Comparison of ENCODE assay signal across 2 cellular contexts in the genomic region with DNA sequence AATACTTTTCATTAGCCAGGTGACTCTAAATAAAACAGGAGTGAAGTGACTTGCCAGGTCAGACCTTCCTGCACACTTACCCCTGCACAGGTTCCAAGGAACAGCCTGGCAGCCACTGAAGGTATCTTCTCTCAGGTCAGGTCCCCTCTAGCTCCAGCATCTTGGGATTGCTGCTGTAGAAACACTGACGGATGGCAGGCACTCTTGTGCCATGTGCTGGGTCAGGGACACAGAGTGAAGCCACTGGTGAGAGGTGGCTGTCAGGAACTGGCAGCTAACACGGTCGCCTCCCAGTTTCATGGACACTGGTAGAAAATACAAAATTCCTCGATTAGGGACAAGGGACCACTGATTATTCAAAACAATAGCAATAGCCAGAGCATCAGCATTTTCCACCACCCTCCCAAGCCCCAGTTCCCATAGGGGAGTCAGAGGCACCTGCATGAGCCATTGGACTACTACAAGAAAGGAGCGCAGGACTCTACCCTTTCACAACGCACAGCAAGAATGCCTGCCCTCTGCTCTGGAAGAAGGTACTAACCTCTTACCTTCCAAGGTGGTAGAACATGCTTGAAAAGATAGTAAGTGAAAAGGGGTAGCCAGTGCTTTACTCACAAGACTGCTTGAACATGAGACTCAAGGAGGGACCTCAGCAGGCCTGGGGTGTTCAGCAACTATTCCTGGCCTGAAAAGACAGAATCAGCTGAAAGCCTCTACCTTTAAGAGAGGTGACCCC.
TF ChIP-seq lines count a peak whose summit lies in the region.

No MANE protein-coding gene starts in this region.

TF ChIP-seq in A549, 52 proteins besides CTCF, POLR2A, EP300 and RAD21 (continued from another document):
- TF ChIP-seq, protein P1, sequence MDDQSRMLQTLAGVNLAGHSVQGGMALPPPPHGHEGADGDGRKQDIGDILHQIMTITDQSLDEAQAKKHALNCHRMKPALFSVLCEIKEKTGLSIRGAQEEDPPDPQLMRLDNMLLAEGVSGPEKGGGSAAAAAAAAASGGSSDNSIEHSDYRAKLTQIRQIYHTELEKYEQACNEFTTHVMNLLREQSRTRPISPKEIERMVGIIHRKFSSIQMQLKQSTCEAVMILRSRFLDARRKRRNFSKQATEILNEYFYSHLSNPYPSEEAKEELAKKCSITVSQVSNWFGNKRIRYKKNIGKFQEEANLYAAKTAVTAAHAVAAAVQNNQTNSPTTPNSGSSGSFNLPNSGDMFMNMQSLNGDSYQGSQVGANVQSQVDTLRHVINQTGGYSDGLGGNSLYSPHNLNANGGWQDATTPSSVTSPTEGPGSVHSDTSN (IDR thresholded peaks at IDR 0.05), result no peak
- TF ChIP-seq, protein P2, sequence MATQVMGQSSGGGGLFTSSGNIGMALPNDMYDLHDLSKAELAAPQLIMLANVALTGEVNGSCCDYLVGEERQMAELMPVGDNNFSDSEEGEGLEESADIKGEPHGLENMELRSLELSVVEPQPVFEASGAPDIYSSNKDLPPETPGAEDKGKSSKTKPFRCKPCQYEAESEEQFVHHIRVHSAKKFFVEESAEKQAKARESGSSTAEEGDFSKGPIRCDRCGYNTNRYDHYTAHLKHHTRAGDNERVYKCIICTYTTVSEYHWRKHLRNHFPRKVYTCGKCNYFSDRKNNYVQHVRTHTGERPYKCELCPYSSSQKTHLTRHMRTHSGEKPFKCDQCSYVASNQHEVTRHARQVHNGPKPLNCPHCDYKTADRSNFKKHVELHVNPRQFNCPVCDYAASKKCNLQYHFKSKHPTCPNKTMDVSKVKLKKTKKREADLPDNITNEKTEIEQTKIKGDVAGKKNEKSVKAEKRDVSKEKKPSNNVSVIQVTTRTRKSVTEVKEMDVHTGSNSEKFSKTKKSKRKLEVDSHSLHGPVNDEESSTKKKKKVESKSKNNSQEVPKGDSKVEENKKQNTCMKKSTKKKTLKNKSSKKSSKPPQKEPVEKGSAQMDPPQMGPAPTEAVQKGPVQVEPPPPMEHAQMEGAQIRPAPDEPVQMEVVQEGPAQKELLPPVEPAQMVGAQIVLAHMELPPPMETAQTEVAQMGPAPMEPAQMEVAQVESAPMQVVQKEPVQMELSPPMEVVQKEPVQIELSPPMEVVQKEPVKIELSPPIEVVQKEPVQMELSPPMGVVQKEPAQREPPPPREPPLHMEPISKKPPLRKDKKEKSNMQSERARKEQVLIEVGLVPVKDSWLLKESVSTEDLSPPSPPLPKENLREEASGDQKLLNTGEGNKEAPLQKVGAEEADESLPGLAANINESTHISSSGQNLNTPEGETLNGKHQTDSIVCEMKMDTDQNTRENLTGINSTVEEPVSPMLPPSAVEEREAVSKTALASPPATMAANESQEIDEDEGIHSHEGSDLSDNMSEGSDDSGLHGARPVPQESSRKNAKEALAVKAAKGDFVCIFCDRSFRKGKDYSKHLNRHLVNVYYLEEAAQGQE (IDR thresholded peaks at IDR 0.05), result no peak
- TF ChIP-seq, protein P3, sequence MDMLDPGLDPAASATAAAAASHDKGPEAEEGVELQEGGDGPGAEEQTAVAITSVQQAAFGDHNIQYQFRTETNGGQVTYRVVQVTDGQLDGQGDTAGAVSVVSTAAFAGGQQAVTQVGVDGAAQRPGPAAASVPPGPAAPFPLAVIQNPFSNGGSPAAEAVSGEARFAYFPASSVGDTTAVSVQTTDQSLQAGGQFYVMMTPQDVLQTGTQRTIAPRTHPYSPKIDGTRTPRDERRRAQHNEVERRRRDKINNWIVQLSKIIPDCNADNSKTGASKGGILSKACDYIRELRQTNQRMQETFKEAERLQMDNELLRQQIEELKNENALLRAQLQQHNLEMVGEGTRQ (IDR thresholded peaks at IDR 0.05), result no peak
- no peak for TF ChIP-seq RCOR1 (IDR thresholded peaks at IDR 0.05; ENCODE audit: low read depth, low read length)
- TF ChIP-seq, protein P4, sequence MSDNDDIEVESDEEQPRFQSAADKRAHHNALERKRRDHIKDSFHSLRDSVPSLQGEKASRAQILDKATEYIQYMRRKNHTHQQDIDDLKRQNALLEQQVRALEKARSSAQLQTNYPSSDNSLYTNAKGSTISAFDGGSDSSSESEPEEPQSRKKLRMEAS (IDR thresholded peaks at IDR 0.05), result no peak
- no peak for TF ChIP-seq FOSL2 (IDR thresholded peaks at IDR 0.05)
- no peak for TF ChIP-seq FOSL2 (CRISPR knock-in tag; IDR thresholded peaks at IDR 0.05)
- TF ChIP-seq CBX8 (IDR thresholded peaks at IDR 0.05), result no peak
- no peak for TF ChIP-seq HEYL (CRISPR knock-in tag; IDR thresholded peaks at IDR 0.05)
- no peak for TF ChIP-seq CHD4 (IDR thresholded peaks at IDR 0.05; ENCODE audit: borderline replicate concordance)

TF ChIP-seq in GM23338, 12 proteins besides CTCF, POLR2A, EP300 and RAD21 (continued from another document):
- TF ChIP-seq, protein P5, sequence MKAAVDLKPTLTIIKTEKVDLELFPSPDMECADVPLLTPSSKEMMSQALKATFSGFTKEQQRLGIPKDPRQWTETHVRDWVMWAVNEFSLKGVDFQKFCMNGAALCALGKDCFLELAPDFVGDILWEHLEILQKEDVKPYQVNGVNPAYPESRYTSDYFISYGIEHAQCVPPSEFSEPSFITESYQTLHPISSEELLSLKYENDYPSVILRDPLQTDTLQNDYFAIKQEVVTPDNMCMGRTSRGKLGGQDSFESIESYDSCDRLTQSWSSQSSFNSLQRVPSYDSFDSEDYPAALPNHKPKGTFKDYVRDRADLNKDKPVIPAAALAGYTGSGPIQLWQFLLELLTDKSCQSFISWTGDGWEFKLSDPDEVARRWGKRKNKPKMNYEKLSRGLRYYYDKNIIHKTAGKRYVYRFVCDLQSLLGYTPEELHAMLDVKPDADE (IDR thresholded peaks at IDR 0.05), result no peak
- TF ChIP-seq, protein P2 (IDR thresholded peaks at IDR 0.05; ENCODE audit: unreplicated experiment), result no peak
- TF ChIP-seq, protein P6, sequence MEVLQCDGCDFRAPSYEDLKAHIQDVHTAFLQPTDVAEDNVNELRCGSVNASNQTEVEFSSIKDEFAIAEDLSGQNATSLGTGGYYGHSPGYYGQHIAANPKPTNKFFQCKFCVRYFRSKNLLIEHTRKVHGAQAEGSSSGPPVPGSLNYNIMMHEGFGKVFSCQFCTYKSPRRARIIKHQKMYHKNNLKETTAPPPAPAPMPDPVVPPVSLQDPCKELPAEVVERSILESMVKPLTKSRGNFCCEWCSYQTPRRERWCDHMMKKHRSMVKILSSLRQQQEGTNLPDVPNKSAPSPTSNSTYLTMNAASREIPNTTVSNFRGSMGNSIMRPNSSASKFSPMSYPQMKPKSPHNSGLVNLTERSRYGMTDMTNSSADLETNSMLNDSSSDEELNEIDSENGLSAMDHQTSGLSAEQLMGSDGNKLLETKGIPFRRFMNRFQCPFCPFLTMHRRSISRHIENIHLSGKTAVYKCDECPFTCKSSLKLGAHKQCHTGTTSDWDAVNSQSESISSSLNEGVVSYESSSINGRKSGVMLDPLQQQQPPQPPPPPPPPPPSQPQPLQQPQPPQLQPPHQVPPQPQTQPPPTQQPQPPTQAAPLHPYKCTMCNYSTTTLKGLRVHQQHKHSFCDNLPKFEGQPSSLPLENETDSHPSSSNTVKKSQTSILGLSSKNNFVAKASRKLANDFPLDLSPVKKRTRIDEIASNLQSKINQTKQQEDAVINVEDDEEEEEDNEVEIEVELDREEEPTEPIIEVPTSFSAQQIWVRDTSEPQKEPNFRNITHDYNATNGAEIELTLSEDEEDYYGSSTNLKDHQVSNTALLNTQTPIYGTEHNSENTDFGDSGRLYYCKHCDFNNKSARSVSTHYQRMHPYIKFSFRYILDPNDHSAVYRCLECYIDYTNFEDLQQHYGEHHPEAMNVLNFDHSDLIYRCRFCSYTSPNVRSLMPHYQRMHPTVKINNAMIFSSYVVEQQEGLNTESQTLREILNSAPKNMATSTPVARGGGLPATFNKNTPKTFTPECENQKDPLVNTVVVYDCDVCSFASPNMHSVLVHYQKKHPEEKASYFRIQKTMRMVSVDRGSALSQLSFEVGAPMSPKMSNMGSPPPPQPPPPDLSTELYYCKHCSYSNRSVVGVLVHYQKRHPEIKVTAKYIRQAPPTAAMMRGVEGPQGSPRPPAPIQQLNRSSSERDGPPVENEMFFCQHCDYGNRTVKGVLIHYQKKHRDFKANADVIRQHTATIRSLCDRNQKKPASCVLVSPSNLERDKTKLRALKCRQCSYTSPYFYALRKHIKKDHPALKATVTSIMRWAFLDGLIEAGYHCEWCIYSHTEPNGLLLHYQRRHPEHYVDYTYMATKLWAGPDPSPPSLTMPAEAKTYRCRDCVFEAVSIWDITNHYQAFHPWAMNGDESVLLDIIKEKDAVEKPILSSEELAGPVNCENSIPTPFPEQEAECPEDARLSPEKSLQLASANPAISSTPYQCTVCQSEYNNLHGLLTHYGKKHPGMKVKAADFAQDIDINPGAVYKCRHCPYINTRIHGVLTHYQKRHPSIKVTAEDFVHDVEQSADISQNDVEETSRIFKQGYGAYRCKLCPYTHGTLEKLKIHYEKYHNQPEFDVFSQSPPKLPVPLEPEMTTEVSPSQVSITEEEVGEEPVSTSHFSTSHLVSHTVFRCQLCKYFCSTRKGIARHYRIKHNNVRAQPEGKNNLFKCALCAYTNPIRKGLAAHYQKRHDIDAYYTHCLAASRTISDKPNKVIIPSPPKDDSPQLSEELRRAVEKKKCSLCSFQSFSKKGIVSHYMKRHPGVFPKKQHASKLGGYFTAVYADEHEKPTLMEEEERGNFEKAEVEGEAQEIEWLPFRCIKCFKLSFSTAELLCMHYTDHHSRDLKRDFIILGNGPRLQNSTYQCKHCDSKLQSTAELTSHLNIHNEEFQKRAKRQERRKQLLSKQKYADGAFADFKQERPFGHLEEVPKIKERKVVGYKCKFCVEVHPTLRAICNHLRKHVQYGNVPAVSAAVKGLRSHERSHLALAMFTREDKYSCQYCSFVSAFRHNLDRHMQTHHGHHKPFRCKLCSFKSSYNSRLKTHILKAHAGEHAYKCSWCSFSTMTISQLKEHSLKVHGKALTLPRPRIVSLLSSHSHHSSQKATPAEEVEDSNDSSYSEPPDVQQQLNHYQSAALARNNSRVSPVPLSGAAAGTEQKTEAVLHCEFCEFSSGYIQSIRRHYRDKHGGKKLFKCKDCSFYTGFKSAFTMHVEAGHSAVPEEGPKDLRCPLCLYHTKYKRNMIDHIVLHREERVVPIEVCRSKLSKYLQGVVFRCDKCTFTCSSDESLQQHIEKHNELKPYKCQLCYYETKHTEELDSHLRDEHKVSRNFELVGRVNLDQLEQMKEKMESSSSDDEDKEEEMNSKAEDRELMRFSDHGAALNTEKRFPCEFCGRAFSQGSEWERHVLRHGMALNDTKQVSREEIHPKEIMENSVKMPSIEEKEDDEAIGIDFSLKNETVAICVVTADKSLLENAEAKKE (CRISPR knock-in tag; IDR thresholded peaks at IDR 0.05), result no peak
- TF ChIP-seq NANOG (IDR thresholded peaks at IDR 0.05; ENCODE audit: borderline replicate concordance), result no peak
- no peak for TF ChIP-seq STAT1 (IDR thresholded peaks at IDR 0.05; ENCODE audit: unreplicated experiment)
- no peak for TF ChIP-seq JUNB (IDR thresholded peaks at IDR 0.05; ENCODE audit: unreplicated experiment)
- no peak for TF ChIP-seq EZH2 (IDR thresholded peaks at IDR 0.05; ENCODE audit: low read depth, unreplicated experiment)
